Comparison of ENCODE assay signal across 15 cellular contexts in genomic region chr3:22392859-22393258, GRCh38.
DNase-seq lines count a peak whose midpoint lies in the region; ATAC-seq and TF ChIP-seq lines count a peak whose summit lies in the region.
"Had no signal": no experiment of that assay in that cellular context is flagged by ENCODE, and none has a peak within 500 bp of the region (broad histone marks: within the 10 kb centered on the region; RNA-seq: fewer than 3 reads in every experiment).

No MANE protein-coding gene starts in this region.

- no peak overlapping the region for H4K8ac ChIP-seq in trophoblast cell (ENCODE audit: low read depth, low read length)

- no peak overlapping the region for H3K9ac ChIP-seq in trophoblast cell (ENCODE audit: low read length)

- DNase-seq in DMS 273 treated with DMSO at 0.1 percent for 48 hours (lab: John Stamatoyannopoulos, UW) (peak; percentile 18), NCI-H82 (lab: John Stamatoyannopoulos, UW) (peak; percentile 56), T-helper 1 cell (no peak), trophoblast cell (no peak)
- DNase-seq: Calu3; CD4-positive, alpha-beta memory T cell; COR-L47; DMS53; DMS79 treated with DMSO at 0.1 percent for 48 hours; H9 had no signal

- H2AFZ ChIP-seq in trophoblast cell (ENCODE audit: insufficient read depth, low read length, poor library complexity): no peak overlapping the region
- H2AFZ ChIP-seq: GM23338 had no signal

- H3K79me1 ChIP-seq in trophoblast cell (ENCODE audit: low read length): no peaks in the 10 kb centered on the region

- no peak overlapping the region for H4K91ac ChIP-seq in trophoblast cell (ENCODE audit: low read depth, low read length)

- H3K4me3 ChIP-seq in trophoblast cell (ENCODE audit: low read depth, low read length): no peak overlapping the region
- H3K4me3 ChIP-seq: GM23338 had no signal

- H3K27ac ChIP-seq in trophoblast cell (ENCODE audit: low read depth, low read length): no peak overlapping the region

- H3K36me3 ChIP-seq in trophoblast cell (ENCODE audit: control insufficient read depth in 1 of 2, insufficient read depth in 2 of 2, low read length in 2 of 2): no peaks in the 10 kb centered on the region

- H3K23ac ChIP-seq in trophoblast cell (ENCODE audit: low read length): no peak overlapping the region

- no peaks in the 10 kb centered on the region for H3K9me3 ChIP-seq in trophoblast cell (ENCODE audit: insufficient read depth, low read depth, low read length)

- no peak overlapping the region for H2BK12ac ChIP-seq in trophoblast cell (ENCODE audit: low read length)

- no peak overlapping the region for H3K14ac ChIP-seq in trophoblast cell (ENCODE audit: low read length)

- H2AK5ac ChIP-seq in trophoblast cell (ENCODE audit: low read length): no peak overlapping the region

- ATAC-seq in SK-N-SH treated with all-trans-retinoic acid at 6 μM for 48 hours: no peak
- no peak for ATAC-seq in GM18861 (IDR thresholded peaks at IDR 0.05; ENCODE audit: unreplicated experiment)
- ATAC-seq in GM21717 (IDR thresholded peaks at IDR 0.05; ENCODE audit: unreplicated experiment): no peak
- ATAC-seq: GM23338, HCT116 had no signal

- no peaks in the 10 kb centered on the region for H3K27me3 ChIP-seq in trophoblast cell (ENCODE audit: insufficient read depth, low read length)

- H3K79me2 ChIP-seq in trophoblast cell (ENCODE audit: control insufficient read depth, insufficient read depth, low read length, poor library complexity): no peaks in the 10 kb centered on the region

- no peak overlapping the region for H3K4me2 ChIP-seq in trophoblast cell (ENCODE audit: low read length)
- H3K4me2 ChIP-seq: GM23338 had no signal

- no peak overlapping the region for H2BK5ac ChIP-seq in trophoblast cell (ENCODE audit: low read depth, low read length, poor library complexity)

- H2BK120ac ChIP-seq in trophoblast cell (ENCODE audit: insufficient read depth, low read length, poor library complexity): no peak overlapping the region

- H3K4ac ChIP-seq in trophoblast cell (ENCODE audit: low read depth, low read length): no peak overlapping the region

- no peak overlapping the region for H4K12ac ChIP-seq in trophoblast cell (ENCODE audit: low read depth, low read length)

- no peaks in the 10 kb centered on the region for H3K4me1 ChIP-seq in trophoblast cell (ENCODE audit: control insufficient read depth in 1 of 2, insufficient read depth in 2 of 2, low read length in 2 of 2)

- no peak overlapping the region for H3K18ac ChIP-seq in trophoblast cell (ENCODE audit: low read length)

TF ChIP-seq in SK-N-SH treated with all-trans-retinoic acid at 6 μM for 48 hours, 23 proteins besides CTCF, POLR2A, EP300 and RAD21:
- 0 out of 2 replicates have a peak, but pooled peaks have one; percentile 37 for TF ChIP-seq TCF4 (CRISPR knock-in tag; IDR thresholded peaks at IDR 0.05; ENCODE audit: borderline replicate concordance)
- TF ChIP-seq ESRRG (CRISPR knock-in tag; IDR thresholded peaks at IDR 0.05): no peak
- TF ChIP-seq CREB5 (CRISPR knock-in tag; IDR thresholded peaks at IDR 0.05; ENCODE audit: low read depth): no peak
- no peak for TF ChIP-seq ZNF8 (CRISPR knock-in tag; IDR thresholded peaks at IDR 0.05)
- TF ChIP-seq CSDC2 (CRISPR knock-in tag; IDR thresholded peaks at IDR 0.05): no peak

Comparison
In these comparisons a context has a peak if more than half of its experiments do, and no peak if none do; other contexts are left out.
1. DNase-seq: peak in DMS 273 treated with DMSO at 0.1 percent for 48 hours (single experiment) and NCI-H82 (single experiment); none in T-helper 1 cell (0 of 5) and trophoblast cell (0 of 2).